ENCODE assay signal across 1 cellular context in genomic region chr6:89966250-89966588, GRCh38.
TF ChIP-seq lines count a peak whose summit lies in the region.

No MANE protein-coding gene starts in this region.

TF ChIP-seq in SK-N-SH, 30 proteins besides CTCF, POLR2A, EP300 and RAD21 (continued from another document):
- TF ChIP-seq IRF3 (IDR thresholded peaks at IDR 0.05; ENCODE audit: low read depth, low read length) (no peak), MXI1 (IDR thresholded peaks at IDR 0.05; ENCODE audit: low read depth, low read length) (no peak; the same call in 1 of the 2 replicates)
